In genomic region chr5:173689713-173690360, GRCh38 we compare ENCODE assay signal across 1 cellular context.
TF ChIP-seq lines count a peak whose summit lies in the region.

No MANE protein-coding gene starts in this region.

TF ChIP-seq in WTC11, 78 proteins besides CTCF, POLR2A, EP300 and RAD21 (continued from another document):
- no peak for TF ChIP-seq ZNF532 (CRISPR knock-in tag; IDR thresholded peaks at IDR 0.05; ENCODE audit: borderline replicate concordance)
- TF ChIP-seq E2F1 (CRISPR knock-in tag; IDR thresholded peaks at IDR 0.05) = no peak
- TF ChIP-seq PRDM15 (CRISPR knock-in tag; IDR thresholded peaks at IDR 0.05) = no peak
- TF ChIP-seq JAZF1 (CRISPR knock-in tag; IDR thresholded peaks at IDR 0.05) = no peak
